34 cellular contexts compared by ENCODE assay signal in the genomic region with DNA sequence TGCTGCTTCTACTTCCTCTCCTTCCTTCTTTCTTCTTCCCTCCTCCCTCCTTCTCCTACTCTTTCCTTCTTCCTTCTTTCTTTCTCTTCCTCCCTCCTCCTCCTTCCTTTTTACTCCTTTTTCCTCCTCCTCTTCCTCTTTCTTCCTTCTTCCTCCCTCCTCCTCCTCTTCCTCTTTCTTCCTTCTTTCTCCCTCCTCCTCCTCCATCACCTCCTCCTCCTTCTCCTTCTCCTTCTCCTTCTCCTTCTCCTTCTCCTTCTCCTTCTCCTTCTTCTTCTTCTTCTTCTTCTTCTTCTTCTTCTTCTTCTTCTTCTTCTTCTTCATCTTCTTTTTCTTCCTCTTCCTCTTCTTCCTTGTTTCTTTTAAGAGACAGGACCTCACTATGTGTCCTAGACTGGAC.
"Had no signal": no experiment of that assay in that cellular context is flagged by ENCODE, and none has a peak within 500 bp of the region (broad histone marks: within the 10 kb centered on the region; RNA-seq: fewer than 3 reads in every experiment).

No MANE protein-coding gene starts in this region.

- H3K9me3 ChIP-seq: MG63 had no signal

- DNase-seq: Karpas-422, Kasumi-1, MM.1S, MV-4-11, NCI-H1048, NCI-H1092, NCI-H1092 treated with DMSO at 0.1 percent for 48 hours, NCI-H1105, NCI-H1105 treated with DMSO at 0.1 percent for 48 hours, NCI-H1417, NCI-H1417 treated with DMSO at 0.1 percent for 48 hours, NCI-H1436, NCI-H1436 treated with DMSO at 0.1 percent for 48 hours, NCI-H146, NCI-H1694, NCI-H1694 treated with DMSO at 0.1 percent for 48 hours, NCI-H187, NCI-H187 treated with DMSO at 0.1 percent for 48 hours, NCI-H1930, NCI-H2029, NCI-H2029 treated with DMSO at 0.1 percent for 48 hours, NCI-H2081, NCI-H2081 treated with DMSO at 0.1 percent for 48 hours, NCI-H2107, NCI-H2171, NCI-H2171 treated with DMSO at 0.1 percent for 48 hours, NCI-H2227 treated with DMSO at 0.1 percent for 48 hours, NCI-H226, NCI-H345, NCI-H446, NCI-H446 treated with DMSO at 0.1 percent for 48 hours, NCI-H510A, NCI-H510A treated with DMSO at 0.1 percent for 48 hours had no signal

- H3K36me3 ChIP-seq: MG63 had no signal

- H3K27me3 ChIP-seq: MG63 had no signal

- H3K4me3 ChIP-seq: MG63 had no signal
